17 cellular contexts compared by ENCODE assay signal in genomic region chr4:10163296-10163695, GRCh38.
"Had no signal": no experiment of that assay in that cellular context is flagged by ENCODE, and none has a peak within 500 bp of the region (broad histone marks: within the 10 kb centered on the region; RNA-seq: fewer than 3 reads in every experiment).

No MANE protein-coding gene starts in this region.

- H3K36me3 Mint-ChIP-seq: immature natural killer cell; naive thymus-derived CD4-positive, alpha-beta T cell; type B pancreatic cell had no signal

- H3K27me3 ChIP-seq: dorsolateral prefrontal cortex, neutrophil, stomach, uterus had no signal

- H3K27me3 Mint-ChIP-seq: naive thymus-derived CD4-positive, alpha-beta T cell had no signal

- H3K4me3 ChIP-seq: dorsolateral prefrontal cortex, stomach, thoracic aorta, uterus had no signal

- H3K27ac ChIP-seq: dorsolateral prefrontal cortex, neutrophil, thoracic aorta, uterus had no signal

- ATAC-seq: esophagus mucosa; naive thymus-derived CD4-positive, alpha-beta T cell had no signal

- H3K36me3 ChIP-seq: neutrophil, stomach, thoracic aorta, uterus had no signal

- H3K4me1 ChIP-seq: uterus had no signal

- H3K4me3 Mint-ChIP-seq: immature natural killer cell, type B pancreatic cell had no signal

- H3K9me3 Mint-ChIP-seq: immature natural killer cell; naive thymus-derived CD4-positive, alpha-beta T cell; type B pancreatic cell had no signal

- DNase-seq: cortex of kidney; dorsolateral prefrontal cortex; effector CD8-positive, alpha-beta T cell; immature natural killer cell; mammary epithelial cell; naive thymus-derived CD4-positive, alpha-beta T cell; posterior cingulate gyrus; small intestine; stimulated activated CD4-positive, alpha-beta T cell treated with anti-CD3 and anti-CD28 coated beads, Interleukin-12 subunit alpha, Interleukin-12 subunit beta, amount 100 ng/mL, for 4 hours; stimulated activated naive CD4-positive, alpha-beta T cell; stomach; substantia nigra; uterus had no signal

- H3K27ac Mint-ChIP-seq: immature natural killer cell, type B pancreatic cell had no signal

- H3K9me3 ChIP-seq: neutrophil, stomach, thoracic aorta, uterus had no signal
